Comparison of ENCODE assay signal across 8 cellular contexts in genomic region chr2:25402477-25402876, GRCh38.
DNase-seq lines count a peak whose midpoint lies in the region; ATAC-seq and TF ChIP-seq lines count a peak whose summit lies in the region.

No MANE protein-coding gene starts in this region.

- no peak for TF ChIP-seq CTCF in breast epithelium (IDR thresholded peaks at IDR 0.05)

- H3K36me3 Mint-ChIP-seq in activated naive CD8-positive, alpha-beta T cell treated with anti-CD3 and anti-CD28 coated beads, Interleukin-2, amount 10 ng/mL, durations not matched to agents 7 days and 5 days = peaks cover 7% of the 10 kb centered on the region

- no peak overlapping the region for H3K4me3 ChIP-seq in breast epithelium

- peak overlapping the region; percentile 97 for H3K27ac Mint-ChIP-seq in activated naive CD8-positive, alpha-beta T cell treated with anti-CD3 and anti-CD28 coated beads, Interleukin-2, amount 10 ng/mL, durations not matched to agents 7 days and 5 days

- peaks cover 30% of the 10 kb centered on the region for H3K4me1 Mint-ChIP-seq in activated naive CD8-positive, alpha-beta T cell treated with anti-CD3 and anti-CD28 coated beads, Interleukin-2, amount 10 ng/mL, durations not matched to agents 7 days and 5 days

- DNase-seq in activated naive CD8-positive, alpha-beta T cell treated with anti-CD3 and anti-CD28 coated beads, Interleukin-2, amount 10 ng/mL, durations not matched to agents 7 days and 5 days = no peak
- DNase-seq in COR-L47 (lab: John Stamatoyannopoulos, UW) (no peak), breast epithelium (ENCODE audit: low spot score in 2 of 2) (no peak), NOMO-1 (lab: John Stamatoyannopoulos, UW; ENCODE audit: unreplicated experiment in 2 of 2) (no peak)
- no peak for DNase-seq in stimulated activated naive CD4-positive, alpha-beta T cell treated with Interleukin-2 at 50 U/mL for 16 hours (lab: John Stamatoyannopoulos, UW)

- no peaks in the 10 kb centered on the region for H3K4me1 ChIP-seq in breast epithelium

- H3K27ac ChIP-seq in breast epithelium = no peak overlapping the region

- intact Hi-C loops in breast epithelium (cut with DNase I; ENCODE audit: low total_unique reads) = no loop called here

- peaks cover 2% of the 10 kb centered on the region for H3K27me3 Mint-ChIP-seq in activated naive CD8-positive, alpha-beta T cell treated with anti-CD3 and anti-CD28 coated beads, Interleukin-2, amount 10 ng/mL, durations not matched to agents 7 days and 5 days

- H3K9me3 ChIP-seq in breast epithelium = no peaks in the 10 kb centered on the region

- ATAC-seq in GM18502 (IDR thresholded peaks at IDR 0.05; ENCODE audit: poor library complexity, unreplicated experiment) (peak; percentile 49), GM19463 (IDR thresholded peaks at IDR 0.05; ENCODE audit: unreplicated experiment) (peak; percentile 39), HG03175 (IDR thresholded peaks at IDR 0.05; ENCODE audit: unreplicated experiment) (peak; percentile 48)
- peak; percentile 74 for ATAC-seq in activated naive CD8-positive, alpha-beta T cell treated with anti-CD3 and anti-CD28 coated beads, Interleukin-2, amount 10 ng/mL, durations not matched to agents 7 days and 5 days (ENCODE audit: low read depth)

- no peaks in the 10 kb centered on the region for H3K9me3 Mint-ChIP-seq in activated naive CD8-positive, alpha-beta T cell treated with anti-CD3 and anti-CD28 coated beads, Interleukin-2, amount 10 ng/mL, durations not matched to agents 7 days and 5 days

- POLR2A ChIA-PET in activated naive CD8-positive, alpha-beta T cell treated with anti-CD3 and anti-CD28 coated beads, Interleukin-2, amount 10 ng/mL, durations not matched to agents 7 days and 5 days (lab: Charles Lee) = interaction anchor here (0.6 to 2.7 kb wide), 5 partner anchors 13 to 122 kb away, joined by 3 to 12 read pairs (median 5); no protein-coding TSS in a partner anchor

- H3K4me3 Mint-ChIP-seq in activated naive CD8-positive, alpha-beta T cell treated with anti-CD3 and anti-CD28 coated beads, Interleukin-2, amount 10 ng/mL, durations not matched to agents 7 days and 5 days = peak overlapping the region; percentile 77

- no peak for TF ChIP-seq POLR2A in breast epithelium (IDR thresholded peaks at IDR 0.05)

- H3K27me3 ChIP-seq in breast epithelium = no peaks in the 10 kb centered on the region

- no peaks in the 10 kb centered on the region for H3K36me3 ChIP-seq in breast epithelium
